In the genomic region with DNA sequence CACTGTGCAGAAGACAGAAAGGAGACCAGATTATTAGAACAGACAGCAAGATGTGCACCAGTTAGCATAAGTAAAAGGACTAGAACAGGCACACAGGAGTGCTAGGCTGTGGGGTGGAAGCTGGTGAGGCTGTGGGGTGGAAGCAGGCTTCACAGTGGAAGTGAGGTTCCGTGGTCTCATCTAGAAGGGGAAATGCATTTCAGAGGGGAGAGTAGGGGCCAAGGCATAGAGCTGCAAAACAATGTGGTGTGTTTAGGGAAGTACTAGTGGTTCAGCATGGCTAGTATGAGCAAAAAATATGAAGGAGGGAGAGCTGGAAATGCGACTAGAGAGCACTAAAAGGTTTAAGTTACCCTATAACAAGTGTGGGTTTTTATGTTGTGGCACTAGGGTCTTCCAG, we compare ENCODE assay signal across 17 cellular contexts. TPM values are rescaled to one million over a fixed set of nuclear protein-coding genes. Genes with fewer than 3 reads are reported as not detected.
DNase-seq lines count a peak whose midpoint lies in the region; ATAC-seq and TF ChIP-seq lines count a peak whose summit lies in the region.
"Had no signal": no experiment of that assay in that cellular context is flagged by ENCODE, and none has a peak within 500 bp of the region (broad histone marks: within the 10 kb centered on the region; RNA-seq: fewer than 3 reads in every experiment).

No MANE protein-coding gene starts in this region.

- no peak overlapping the region for H3K27ac ChIP-seq in left lung
- H3K27ac ChIP-seq: PC-9 had no signal

- no peak for TF ChIP-seq CTCF in left lung (IDR thresholded peaks at IDR 0.05)

- no peaks in the 10 kb centered on the region for H3K36me3 ChIP-seq in left lung

- intact Hi-C loops in left lung (cut with DNase I): no loop called here

- ATAC-seq in left lung (peak; percentile 19), HG02642 (IDR thresholded peaks at IDR 0.05; ENCODE audit: poor library complexity, unreplicated experiment) (no peak), HG03469 (IDR thresholded peaks at IDR 0.05; ENCODE audit: unreplicated experiment) (no peak)

- no peak overlapping the region for H3K4me3 ChIP-seq in left lung
- H3K4me3 ChIP-seq: PC-9 had no signal

- H3K27me3 ChIP-seq in left lung: no peaks in the 10 kb centered on the region

- DNase-seq in SIG-M5 treated with dmso at 0.1 percent for 504 hours (lab: John Stamatoyannopoulos, UW; ENCODE audit: unreplicated experiment) (peak; percentile 38), SIG-M5 (lab: John Stamatoyannopoulos, UW) (no peak), Ammon's horn (ENCODE audit: low spot score) (peak; percentile 33), MV-4-11 (lab: John Stamatoyannopoulos, UW) (peak; percentile 81), left lung (no peak), LoVo (ENCODE audit: low spot score) (no peak)
- DNase-seq: 8988T; CD4-positive, alpha-beta memory T cell; DMS79; H7; NCI-H1105; NCI-H187; NCI-H345; NCI-H69; PC-9 had no signal

- peaks cover 0 to 3% of the 10 kb centered on the region in 2 donors for H3K4me1 ChIP-seq in left lung

- H3K9me3 ChIP-seq in left lung: no peaks in the 10 kb centered on the region

RNA-seq across cellular contexts. Expression of a gene that starts 6.5 kb away (rescaled TPM):
- total RNA-seq in left lung: 1 to 10 TPM; 1.3 to 3.4 TPM

RNA-seq across cellular contexts. Expression of a gene that starts 23.3 kb away (rescaled TPM):
- 10 to 100 TPM; 46.2 to 49.6 TPM for total RNA-seq in left lung

RNA-seq across cellular contexts. Expression of a gene that starts 49.0 kb away (rescaled TPM):
- total RNA-seq in left lung: 1 to 10 TPM; 1.1 to 5.6 TPM

RNA-seq across cellular contexts. Expression of a gene that starts 56.2 kb away (rescaled TPM):
- 10 to 100 TPM; 10.6 to 14.5 TPM for total RNA-seq in left lung
- total RNA-seq: CD4-positive, alpha-beta memory T cell; H7; PC-9 had no signal

Comparison
In these comparisons a context has a peak if more than half of its experiments do, and no peak if none do; other contexts are left out.
1. DNase-seq: peak in SIG-M5 treated with dmso at 0.1 percent for 504 hours (single experiment), Ammon's horn (single experiment) and MV-4-11 (single experiment); none in SIG-M5 (single experiment), left lung (0 of 2) and LoVo (single experiment).